ENCODE assay signal across 1 cellular context in the genomic region with DNA sequence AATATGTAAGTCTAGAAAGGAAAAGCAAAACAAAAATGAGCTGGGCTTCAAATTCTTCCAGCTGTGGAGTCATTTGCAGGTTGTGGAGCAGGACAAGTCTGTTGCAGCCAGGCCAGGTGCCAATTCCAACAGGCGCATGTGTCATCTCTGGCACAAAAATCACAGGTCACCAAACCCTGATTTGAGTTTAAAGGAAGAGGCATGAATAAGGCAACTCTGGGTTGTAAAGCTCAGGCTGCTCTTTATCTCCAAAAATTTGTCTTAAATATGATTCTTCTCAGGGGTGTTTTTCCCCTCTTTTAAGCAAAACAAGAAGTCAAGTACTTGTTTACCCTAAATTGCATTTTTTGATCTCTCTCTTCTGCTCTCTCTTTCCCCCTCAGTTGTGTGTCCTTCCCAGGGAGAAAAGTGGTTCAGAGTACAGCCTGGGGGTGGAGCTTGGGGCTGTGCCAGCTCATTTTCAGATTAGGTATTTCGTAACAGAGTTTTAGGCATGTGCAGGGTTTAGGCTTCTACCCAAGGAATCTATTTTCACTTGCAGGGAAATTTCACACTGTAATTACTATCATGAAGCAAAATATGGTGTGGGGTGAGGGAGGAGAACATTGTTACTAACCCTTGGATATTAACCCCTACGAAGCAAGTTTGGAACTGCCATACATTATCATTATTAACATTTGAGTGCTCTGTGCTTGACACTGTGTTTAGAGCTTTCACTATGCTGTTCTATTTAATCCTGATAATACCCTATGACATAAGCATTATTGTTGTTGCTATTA.
A peak's percentile ranks its signal among the peaks of the same experiment; 100 is the strongest.
TF ChIP-seq lines count a peak whose summit lies in the region.

No MANE protein-coding gene starts in this region.

TF ChIP-seq in HepG2, 621 proteins besides CTCF, POLR2A, EP300 and RAD21 (continued from another document and continues in another):
- peak; percentile 16; the same call in 1 of the 2 replicates for TF ChIP-seq ARID4A (CRISPR knock-in tag; IDR thresholded peaks at IDR 0.05; ENCODE audit: borderline replicate concordance)
- no peak for TF ChIP-seq ZFP36 (IDR thresholded peaks at IDR 0.05; ENCODE audit: borderline replicate concordance, low read depth, low read length, partially characterized antibody)
- no peak for TF ChIP-seq XRCC5 (optimal IDR thresholded peaks at IDR 0.05; ENCODE audit: low read length)
- no peak for TF ChIP-seq ZNF24 (IDR thresholded peaks at IDR 0.05)
- TF ChIP-seq MBD4 (IDR thresholded peaks at IDR 0.05; ENCODE audit: borderline replicate concordance, low read length): 0 out of 2 replicates have a peak, but pooled peaks have one; percentile 69
- TF ChIP-seq, protein P1, sequence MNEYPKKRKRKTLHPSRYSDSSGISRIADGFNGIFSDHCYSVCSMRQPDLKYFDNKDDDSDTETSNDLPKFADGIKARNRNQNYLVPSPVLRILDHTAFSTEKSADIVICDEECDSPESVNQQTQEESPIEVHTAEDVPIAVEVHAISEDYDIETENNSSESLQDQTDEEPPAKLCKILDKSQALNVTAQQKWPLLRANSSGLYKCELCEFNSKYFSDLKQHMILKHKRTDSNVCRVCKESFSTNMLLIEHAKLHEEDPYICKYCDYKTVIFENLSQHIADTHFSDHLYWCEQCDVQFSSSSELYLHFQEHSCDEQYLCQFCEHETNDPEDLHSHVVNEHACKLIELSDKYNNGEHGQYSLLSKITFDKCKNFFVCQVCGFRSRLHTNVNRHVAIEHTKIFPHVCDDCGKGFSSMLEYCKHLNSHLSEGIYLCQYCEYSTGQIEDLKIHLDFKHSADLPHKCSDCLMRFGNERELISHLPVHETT (CRISPR knock-in tag; conservative IDR thresholded peaks at IDR 0.05): 0 out of 2 replicates have a peak, but pooled peaks have one; percentile 33
- no peak for TF ChIP-seq ZNF276 (CRISPR knock-in tag; IDR thresholded peaks at IDR 0.05; ENCODE audit: low read depth)
- TF ChIP-seq ZNF562 (CRISPR knock-in tag; IDR thresholded peaks at IDR 0.05; ENCODE audit: borderline replicate concordance): no peak
- no peak for TF ChIP-seq ZNF660 (CRISPR knock-in tag; IDR thresholded peaks at IDR 0.05; ENCODE audit: borderline replicate concordance, low read depth)
- TF ChIP-seq ZNF260 (CRISPR knock-in tag; IDR thresholded peaks at IDR 0.05; ENCODE audit: borderline replicate concordance, low read depth): no peak
- peak; percentile 60; the same call in 1 of the 2 replicates for TF ChIP-seq ZNF230 (CRISPR knock-in tag; IDR thresholded peaks at IDR 0.05)
- no peak for TF ChIP-seq MTF1 (CRISPR knock-in tag; IDR thresholded peaks at IDR 0.05)
- no peak for TF ChIP-seq SMARCC2 (IDR thresholded peaks at IDR 0.05)
- TF ChIP-seq PRMT3 (CRISPR knock-in tag; IDR thresholded peaks at IDR 0.05; ENCODE audit: borderline replicate concordance, low read depth): no peak
- peak; percentile 73; the same call in 1 of the 2 replicates for TF ChIP-seq AHDC1 (CRISPR knock-in tag; IDR thresholded peaks at IDR 0.05; ENCODE audit: borderline replicate concordance)
- no peak for TF ChIP-seq ZNF431 (CRISPR knock-in tag; IDR thresholded peaks at IDR 0.05; ENCODE audit: borderline replicate concordance, low read depth)
- TF ChIP-seq, protein P2, sequence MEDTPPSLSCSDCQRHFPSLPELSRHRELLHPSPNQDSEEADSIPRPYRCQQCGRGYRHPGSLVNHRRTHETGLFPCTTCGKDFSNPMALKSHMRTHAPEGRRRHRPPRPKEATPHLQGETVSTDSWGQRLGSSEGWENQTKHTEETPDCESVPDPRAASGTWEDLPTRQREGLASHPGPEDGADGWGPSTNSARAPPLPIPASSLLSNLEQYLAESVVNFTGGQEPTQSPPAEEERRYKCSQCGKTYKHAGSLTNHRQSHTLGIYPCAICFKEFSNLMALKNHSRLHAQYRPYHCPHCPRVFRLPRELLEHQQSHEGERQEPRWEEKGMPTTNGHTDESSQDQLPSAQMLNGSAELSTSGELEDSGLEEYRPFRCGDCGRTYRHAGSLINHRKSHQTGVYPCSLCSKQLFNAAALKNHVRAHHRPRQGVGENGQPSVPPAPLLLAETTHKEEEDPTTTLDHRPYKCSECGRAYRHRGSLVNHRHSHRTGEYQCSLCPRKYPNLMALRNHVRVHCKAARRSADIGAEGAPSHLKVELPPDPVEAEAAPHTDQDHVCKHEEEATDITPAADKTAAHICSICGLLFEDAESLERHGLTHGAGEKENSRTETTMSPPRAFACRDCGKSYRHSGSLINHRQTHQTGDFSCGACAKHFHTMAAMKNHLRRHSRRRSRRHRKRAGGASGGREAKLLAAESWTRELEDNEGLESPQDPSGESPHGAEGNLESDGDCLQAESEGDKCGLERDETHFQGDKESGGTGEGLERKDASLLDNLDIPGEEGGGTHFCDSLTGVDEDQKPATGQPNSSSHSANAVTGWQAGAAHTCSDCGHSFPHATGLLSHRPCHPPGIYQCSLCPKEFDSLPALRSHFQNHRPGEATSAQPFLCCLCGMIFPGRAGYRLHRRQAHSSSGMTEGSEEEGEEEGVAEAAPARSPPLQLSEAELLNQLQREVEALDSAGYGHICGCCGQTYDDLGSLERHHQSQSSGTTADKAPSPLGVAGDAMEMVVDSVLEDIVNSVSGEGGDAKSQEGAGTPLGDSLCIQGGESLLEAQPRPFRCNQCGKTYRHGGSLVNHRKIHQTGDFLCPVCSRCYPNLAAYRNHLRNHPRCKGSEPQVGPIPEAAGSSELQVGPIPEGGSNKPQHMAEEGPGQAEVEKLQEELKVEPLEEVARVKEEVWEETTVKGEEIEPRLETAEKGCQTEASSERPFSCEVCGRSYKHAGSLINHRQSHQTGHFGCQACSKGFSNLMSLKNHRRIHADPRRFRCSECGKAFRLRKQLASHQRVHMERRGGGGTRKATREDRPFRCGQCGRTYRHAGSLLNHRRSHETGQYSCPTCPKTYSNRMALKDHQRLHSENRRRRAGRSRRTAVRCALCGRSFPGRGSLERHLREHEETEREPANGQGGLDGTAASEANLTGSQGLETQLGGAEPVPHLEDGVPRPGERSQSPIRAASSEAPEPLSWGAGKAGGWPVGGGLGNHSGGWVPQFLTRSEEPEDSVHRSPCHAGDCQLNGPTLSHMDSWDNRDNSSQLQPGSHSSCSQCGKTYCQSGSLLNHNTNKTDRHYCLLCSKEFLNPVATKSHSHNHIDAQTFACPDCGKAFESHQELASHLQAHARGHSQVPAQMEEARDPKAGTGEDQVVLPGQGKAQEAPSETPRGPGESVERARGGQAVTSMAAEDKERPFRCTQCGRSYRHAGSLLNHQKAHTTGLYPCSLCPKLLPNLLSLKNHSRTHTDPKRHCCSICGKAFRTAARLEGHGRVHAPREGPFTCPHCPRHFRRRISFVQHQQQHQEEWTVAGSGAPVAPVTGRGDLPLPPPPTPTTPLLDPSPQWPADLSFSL (CRISPR knock-in tag; IDR thresholded peaks at IDR 0.05): peak; percentile 94
- no peak for TF ChIP-seq ZNF564 (CRISPR knock-in tag; IDR thresholded peaks at IDR 0.05)
- peak; percentile 83 for TF ChIP-seq IRF2 (CRISPR knock-in tag; IDR thresholded peaks at IDR 0.05)
- peak; percentile 67; the same call in 1 of the 2 replicates for TF ChIP-seq ZNF350 (CRISPR knock-in tag; IDR thresholded peaks at IDR 0.05; ENCODE audit: borderline replicate concordance, low read depth)
- no peak for TF ChIP-seq NCOA5 (CRISPR knock-in tag; IDR thresholded peaks at IDR 0.05)
- TF ChIP-seq ARID2 (CRISPR knock-in tag; IDR thresholded peaks at IDR 0.05; ENCODE audit: borderline replicate concordance): peak; percentile 66; the same call in 1 of the 2 replicates
- no peak for TF ChIP-seq ZZZ3 (CRISPR knock-in tag; IDR thresholded peaks at IDR 0.05; ENCODE audit: borderline replicate concordance)
- no peak for TF ChIP-seq HOXD1 (CRISPR knock-in tag; IDR thresholded peaks at IDR 0.05)
- TF ChIP-seq IKZF1 (IDR thresholded peaks at IDR 0.05): no peak
- TF ChIP-seq SMARCE1 (IDR thresholded peaks at IDR 0.05; ENCODE audit: borderline replicate concordance): no peak
- TF ChIP-seq HNRNPLL (IDR thresholded peaks at IDR 0.05; ENCODE audit: low read depth, low read length, poor library complexity, severe bottlenecking): no peak
- TF ChIP-seq ZSCAN21 (CRISPR knock-in tag; IDR thresholded peaks at IDR 0.05; ENCODE audit: borderline replicate concordance): 0 out of 2 replicates have a peak, but pooled peaks have one; percentile 35
